ENCODE assay signal across 10 cellular contexts in genomic region chr17:3962217-3963069, GRCh38. TPM values are rescaled to one million over a fixed set of nuclear protein-coding genes. Genes with fewer than 3 reads are reported as not detected.
DNase-seq lines count a peak whose midpoint lies in the region; ATAC-seq and TF ChIP-seq lines count a peak whose summit lies in the region.
"Had no signal": no experiment of that assay in that cellular context is flagged by ENCODE, and none has a peak within 500 bp of the region (broad histone marks: within the 10 kb centered on the region; RNA-seq: fewer than 3 reads in every experiment).

No MANE protein-coding gene starts in this region.

- H3K27me3 ChIP-seq in thoracic aorta (replicated peaks; ENCODE audit: insufficient read depth): no peaks in the 10 kb centered on the region

- DNase-seq in activated T-cell treated with anti-CD3 and anti-CD28 coated beads, Interleukin-2, amount 50 U/mL, for 72 hours: no peak
- DNase-seq in activated T-cell treated with anti-CD3 and anti-CD28 coated beads for 4 hours (no peak), germinal center (ENCODE audit: low spot score) (peak; percentile 52), thoracic aorta (ENCODE audit: low spot score) (no peak), lower leg skin (ENCODE audit: low spot score in 2 of 2) (no peak), RKO (ENCODE audit: low spot score) (no peak)
- DNase-seq: NCI-H1105, thyroid gland had no signal

- H3K27me3 Mint-ChIP-seq in activated T-cell treated with anti-CD3 and anti-CD28 coated beads, Interleukin-2, amount 50 U/mL, for 72 hours (ENCODE audit: low read depth): no peaks in the 10 kb centered on the region

- ATAC-seq in activated T-cell treated with anti-CD3 and anti-CD28 coated beads, Interleukin-2, amount 50 U/mL, for 72 hours (replicated peaks in 1 of 2): no peak
- ATAC-seq in thoracic aorta (ENCODE audit: insufficient number of reproducible peaks, low FRiP score, low read depth) (no peak), GM21786 (IDR thresholded peaks at IDR 0.05; ENCODE audit: unreplicated experiment) (no peak)

- peaks cover 0 to 1% of the 10 kb centered on the region in 2 donors for H3K36me3 Mint-ChIP-seq in activated T-cell treated with anti-CD3 and anti-CD28 coated beads, Interleukin-2, amount 50 U/mL, for 72 hours (ENCODE audit: insufficient read depth in 2 of 2)

- 60 to 69% methylated on average over 11 of the region's 11 CpGs for WGBS in lower leg skin, 2 donors

- H3K4me1 Mint-ChIP-seq in activated T-cell treated with anti-CD3 and anti-CD28 coated beads, Interleukin-2, amount 50 U/mL, for 72 hours (ENCODE audit: low read depth): peaks cover 56% of the 10 kb centered on the region

- H3K4me3 Mint-ChIP-seq in activated T-cell treated with anti-CD3 and anti-CD28 coated beads, Interleukin-2, amount 50 U/mL, for 72 hours: peak overlapping the region; percentile 83 to 91

- TF ChIP-seq CTCF in thoracic aorta (IDR thresholded peaks at IDR 0.05) (no peak), lower leg skin (IDR thresholded peaks at IDR 0.05) (no peak)

- no peaks in the 10 kb centered on the region for H3K9me3 ChIP-seq in thoracic aorta
- H3K9me3 ChIP-seq: thyroid gland had no signal

- peak overlapping the region; percentile 45 for H3K27ac Mint-ChIP-seq in activated T-cell treated with anti-CD3 and anti-CD28 coated beads, Interleukin-2, amount 50 U/mL, for 72 hours

- H3K27ac ChIP-seq in thoracic aorta: peak overlapping the region in 1 of 2 donors; percentile 40
- H3K27ac ChIP-seq: thyroid gland had no signal

- TF ChIP-seq POLR2A in Raji (IDR thresholded peaks at IDR 0.05; ENCODE audit: insufficient read depth, low read depth, low read length) (peak; percentile 25; the same call in 1 of the 2 replicates), lower leg skin (IDR thresholded peaks at IDR 0.05) (no peak)

- no peaks in the 10 kb centered on the region for H3K36me3 ChIP-seq in thoracic aorta
- H3K36me3 ChIP-seq: thyroid gland had no signal

- intact Hi-C loops in lower leg skin (cut with DNase I; ENCODE audit: low total_unique reads): no loop called here

- H3K9me3 Mint-ChIP-seq in activated T-cell treated with anti-CD3 and anti-CD28 coated beads, Interleukin-2, amount 50 U/mL, for 72 hours: no peaks in the 10 kb centered on the region

- H3K4me3 ChIP-seq in thoracic aorta (peak overlapping the region; percentile 84), lower leg skin (ENCODE audit: low read depth, poor library complexity, severe bottlenecking) (no peak overlapping the region)
- H3K4me3 ChIP-seq: thyroid gland had no signal

- peaks cover 18 to 54% of the 10 kb centered on the region in 2 donors for H3K4me1 ChIP-seq in thoracic aorta (ENCODE audit: control insufficient read depth in 1 of 2, low read depth in 2 of 2)

RNA-seq across cellular contexts. Expression of gene ATP2A3, which starts 1.8 kb away (rescaled TPM):
- total RNA-seq in activated T-cell treated with anti-CD3 and anti-CD28 coated beads, Interleukin-2, amount 50 U/mL, for 72 hours: 100 to 1,000 TPM; 108 to 109 TPM
- total RNA-seq in thoracic aorta: 10 to 100 TPM; 37.2 to 50.4 TPM
- 10 to 100 TPM in 3 of 4 donors, 1 to 10 TPM in 1; 8.5 to 60.7 (median 36.4) TPM for total RNA-seq in lower leg skin

RNA-seq across cellular contexts. Expression of gene P2RX1, which starts 46.2 kb away (rescaled TPM):
- 1 to 10 TPM; 1.6 to 2.3 TPM for total RNA-seq in activated T-cell treated with anti-CD3 and anti-CD28 coated beads, Interleukin-2, amount 50 U/mL, for 72 hours
- total RNA-seq in thoracic aorta (1 to 10 TPM in 1 of 2 donors, under 1 TPM in 1; 0.63 to 7.3 TPM), lower leg skin (1 to 10 TPM in 2 of 4 donors, under 1 TPM in 2; 0.56 to 5.0 (median 1.0) TPM)
